Comparison of ENCODE assay signal across 21 cellular contexts in the genomic region with DNA sequence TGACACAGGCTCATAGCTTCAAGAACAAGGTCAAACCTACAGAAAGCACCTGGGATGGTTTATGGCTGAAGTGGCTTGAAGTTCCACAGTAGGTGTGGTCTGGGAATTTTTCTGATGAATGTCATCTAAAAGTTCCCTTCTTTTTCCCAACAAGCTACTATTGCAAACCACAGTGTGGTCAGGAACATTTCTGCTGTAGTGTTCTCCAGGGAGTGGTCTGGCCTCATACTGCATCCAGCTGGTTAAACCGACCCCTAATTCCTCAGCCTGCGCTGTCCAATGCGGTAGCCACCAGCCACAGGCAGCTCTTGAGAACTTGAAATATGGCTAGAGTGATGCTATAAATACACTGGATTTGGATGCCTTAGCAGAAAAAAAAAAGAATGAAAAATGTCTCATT.
A peak's percentile ranks its signal among the peaks of the same experiment; 100 is the strongest.
DNase-seq lines count a peak whose midpoint lies in the region; TF ChIP-seq lines count a peak whose summit lies in the region.
"Had no signal": no experiment of that assay in that cellular context is flagged by ENCODE, and none has a peak within 500 bp of the region (broad histone marks: within the 10 kb centered on the region; RNA-seq: fewer than 3 reads in every experiment).

No MANE protein-coding gene starts in this region.

- no peaks in the 10 kb centered on the region for H3K36me3 Mint-ChIP-seq in activated naive CD8-positive, alpha-beta T cell treated with anti-CD3 and anti-CD28 coated beads for 36 hours
- no peaks in the 10 kb centered on the region for H3K36me3 Mint-ChIP-seq in endothelial cell (ENCODE audit: low read depth, unreplicated experiment)
- no peaks in the 10 kb centered on the region for H3K36me3 Mint-ChIP-seq in activated T-helper 2 cell treated with anti-CD3 and anti-CD28 coated beads, Interferon-gamma antibody, Interleukin-2, Interleukin-4, amounts not matched to agents 10 μg/mL and 5 μg/mL and 100 μg/mL, durations not matched to agents 14 hours and 24 hours and 36 hours (ENCODE audit: low read depth)
- H3K36me3 Mint-ChIP-seq: activated CD4-positive, alpha-beta memory T cell treated with anti-CD3 and anti-CD28 coated beads for 36 hours; CD4-positive, CD25-positive, alpha-beta regulatory T cell; mesothelial cell of epicardium; natural killer cell had no signal

- no peaks in the 10 kb centered on the region for H3K4me1 ChIP-seq in fibroblast of lung (ENCODE audit: control insufficient read depth, extremely low read depth, insufficient read depth, low read length)
- peaks cover 5% of the 10 kb centered on the region for H3K4me1 ChIP-seq in osteoblast (ENCODE audit: insufficient read depth, low read length)
- H3K4me1 ChIP-seq: left lung had no signal

- no peaks in the 10 kb centered on the region for H3K27me3 ChIP-seq in fibroblast of lung (ENCODE audit: control insufficient read depth, insufficient read depth, low read length)
- H3K27me3 ChIP-seq in osteoblast (ENCODE audit: insufficient read depth, low read length) = peaks cover 10% of the 10 kb centered on the region
- H3K27me3 ChIP-seq: ovary had no signal

- H3K4me3 ChIP-seq in fibroblast of lung (replicated peaks in 1 of 4; ENCODE audit: control extremely low read depth in 1 of 4, insufficient read depth in 1 of 4, low read depth in 3 of 4, low read length in 4 of 4) (no peak overlapping the region), osteoblast (ENCODE audit: insufficient read depth, low read length) (no peak overlapping the region)
- H3K4me3 ChIP-seq: K562, left lung, ovary had no signal

- H3K4me2 ChIP-seq in fibroblast of lung (ENCODE audit: extremely low read depth, insufficient read depth, low read length) (no peak overlapping the region), osteoblast (ENCODE audit: insufficient read depth, low read length) (no peak overlapping the region)

- H2AFZ ChIP-seq in fibroblast of lung (ENCODE audit: low read length) (no peak overlapping the region), osteoblast (ENCODE audit: low read length) (no peak overlapping the region)

- peaks cover 6% of the 10 kb centered on the region for H3K4me1 Mint-ChIP-seq in activated naive CD8-positive, alpha-beta T cell treated with anti-CD3 and anti-CD28 coated beads for 36 hours
- H3K4me1 Mint-ChIP-seq in endothelial cell (ENCODE audit: unreplicated experiment) = no peaks in the 10 kb centered on the region
- peaks cover 8% of the 10 kb centered on the region for H3K4me1 Mint-ChIP-seq in activated T-helper 2 cell treated with anti-CD3 and anti-CD28 coated beads, Interferon-gamma antibody, Interleukin-2, Interleukin-4, amounts not matched to agents 10 μg/mL and 5 μg/mL and 100 μg/mL, durations not matched to agents 14 hours and 24 hours and 36 hours (ENCODE audit: low read depth)
- H3K4me1 Mint-ChIP-seq: natural killer cell had no signal

- no peak overlapping the region for H3K9ac ChIP-seq in fibroblast of lung (ENCODE audit: insufficient read depth, low read length)

- H3K4me3 Mint-ChIP-seq in activated naive CD8-positive, alpha-beta T cell treated with anti-CD3 and anti-CD28 coated beads for 36 hours = no peak overlapping the region
- H3K4me3 Mint-ChIP-seq in endothelial cell (ENCODE audit: unreplicated experiment) = no peak overlapping the region
- no peak overlapping the region for H3K4me3 Mint-ChIP-seq in activated T-helper 2 cell treated with anti-CD3 and anti-CD28 coated beads, Interferon-gamma antibody, Interleukin-2, Interleukin-4, amounts not matched to agents 10 μg/mL and 5 μg/mL and 100 μg/mL, durations not matched to agents 14 hours and 24 hours and 36 hours (ENCODE audit: low read depth)
- H3K4me3 Mint-ChIP-seq: activated CD4-positive, alpha-beta memory T cell treated with anti-CD3 and anti-CD28 coated beads for 36 hours; CD4-positive, CD25-positive, alpha-beta regulatory T cell; dendritic cell treated with granulocyte-macrophage colony-stimulating factor and Interleukin-4, amounts not matched to agents 40 ng/mL and 50 ng/mL, for 4 days; mesothelial cell of epicardium; natural killer cell had no signal

- peak; percentile 3 for DNase-seq in Daoy (ENCODE audit: low read depth)
- peak; percentile 63 for DNase-seq in RPMI7951 (ENCODE audit: low read depth)
- DNase-seq in fibroblast of lung (ENCODE audit: low read depth in 2 of 2) = peak; percentile 15 to 91
- DNase-seq in osteoblast (ENCODE audit: insufficient read length, low spot score, missing footprints) = peak; percentile 68
- DNase-seq in activated naive CD8-positive, alpha-beta T cell treated with anti-CD3 and anti-CD28 coated beads for 36 hours = no peak
- no peak for DNase-seq in endothelial cell (ENCODE audit: low spot score)
- no peak for DNase-seq in activated T-helper 2 cell treated with anti-CD3 and anti-CD28 coated beads, Interferon-gamma antibody, Interleukin-2, Interleukin-4, amounts not matched to agents 10 μg/mL and 5 μg/mL and 100 μg/mL, durations not matched to agents 14 hours and 24 hours and 36 hours (ENCODE audit: low spot score)
- no peak for DNase-seq in stimulated activated CD4-positive, alpha-beta T cell treated with anti-CD3 and anti-CD28 coated beads, Interleukin-12 subunit alpha, Interleukin-12 subunit beta, amount 100 ng/mL, for 4 hours
- DNase-seq: activated CD4-positive, alpha-beta memory T cell treated with anti-CD3 and anti-CD28 coated beads for 36 hours; activated effector memory CD4-positive, alpha-beta T cell treated with anti-CD3 and anti-CD28 coated beads, Interleukin-2, amount 50 U/mL, for 16 hours; CD4-positive, CD25-positive, alpha-beta regulatory T cell; left lung; natural killer cell; NK-92 treated with Interleukin-12 subunit alpha and Interleukin-12 subunit beta, amount 100 ng/mL, for 24 hours; ovary; SHP77 treated with DMSO at 0.1 percent for 48 hours; stimulated activated CD4-positive, alpha-beta T cell treated with anti-CD3 and anti-CD28 coated beads, Interleukin-4, amount 100 ng/mL, for 24 hours; stimulated activated naive CD4-positive, alpha-beta T cell treated with Interleukin-2 at 50 U/mL for 16 hours had no signal

- H3K9me3 ChIP-seq in fibroblast of lung (ENCODE audit: control insufficient read depth, insufficient read depth, low read depth, low read length) = no peaks in the 10 kb centered on the region
- H3K9me3 ChIP-seq in osteoblast (ENCODE audit: low read depth, low read length) = no peaks in the 10 kb centered on the region
- H3K9me3 ChIP-seq: left lung, ovary had no signal

- peaks cover 19% of the 10 kb centered on the region for H3K27me3 Mint-ChIP-seq in activated naive CD8-positive, alpha-beta T cell treated with anti-CD3 and anti-CD28 coated beads for 36 hours
- no peaks in the 10 kb centered on the region for H3K27me3 Mint-ChIP-seq in endothelial cell (ENCODE audit: unreplicated experiment)
- peaks cover 14% of the 10 kb centered on the region for H3K27me3 Mint-ChIP-seq in activated T-helper 2 cell treated with anti-CD3 and anti-CD28 coated beads, Interferon-gamma antibody, Interleukin-2, Interleukin-4, amounts not matched to agents 10 μg/mL and 5 μg/mL and 100 μg/mL, durations not matched to agents 14 hours and 24 hours and 36 hours (ENCODE audit: low read depth)

- no peak overlapping the region for H3K27ac Mint-ChIP-seq in activated naive CD8-positive, alpha-beta T cell treated with anti-CD3 and anti-CD28 coated beads for 36 hours
- no peak overlapping the region for H3K27ac Mint-ChIP-seq in endothelial cell (ENCODE audit: unreplicated experiment)
- no peak overlapping the region for H3K27ac Mint-ChIP-seq in activated T-helper 2 cell treated with anti-CD3 and anti-CD28 coated beads, Interferon-gamma antibody, Interleukin-2, Interleukin-4, amounts not matched to agents 10 μg/mL and 5 μg/mL and 100 μg/mL, durations not matched to agents 14 hours and 24 hours and 36 hours
- H3K27ac Mint-ChIP-seq: activated CD4-positive, alpha-beta memory T cell treated with anti-CD3 and anti-CD28 coated beads for 36 hours; CD4-positive, CD25-positive, alpha-beta regulatory T cell; dendritic cell treated with granulocyte-macrophage colony-stimulating factor and Interleukin-4, amounts not matched to agents 40 ng/mL and 50 ng/mL, for 4 days; mesothelial cell of epicardium; natural killer cell had no signal

- H3K36me3 ChIP-seq in fibroblast of lung (ENCODE audit: control insufficient read depth, insufficient read depth, low read length) = no peaks in the 10 kb centered on the region
- no peaks in the 10 kb centered on the region for H3K36me3 ChIP-seq in osteoblast (ENCODE audit: insufficient read depth, low read length)
- H3K36me3 ChIP-seq: left lung, ovary had no signal

- H4K20me1 ChIP-seq in fibroblast of lung (ENCODE audit: control insufficient read depth, extremely low read depth, insufficient read depth, low read length) (no peaks in the 10 kb centered on the region), osteoblast (ENCODE audit: insufficient read depth, low read length) (no peaks in the 10 kb centered on the region)

- intact Hi-C loops in activated T-helper 2 cell treated with anti-CD3 and anti-CD28 coated beads, Interferon-gamma antibody, Interleukin-2, Interleukin-4, amounts not matched to agents 10 μg/mL and 5 μg/mL and 100 μg/mL, durations not matched to agents 14 hours and 24 hours and 36 hours (cut with micrococcal nuclease) = no loop called here

- H3K79me2 ChIP-seq in fibroblast of lung (ENCODE audit: control insufficient read depth, insufficient read depth, low read length) (no peaks in the 10 kb centered on the region), osteoblast (ENCODE audit: insufficient read depth, low read length) (no peaks in the 10 kb centered on the region)

- TF ChIP-seq CTCF in fibroblast of lung (conservative IDR thresholded peaks at IDR 0.05 in 1 of 2, IDR thresholded peaks at IDR 0.05 in 1 of 2; ENCODE audit: low read depth in 1 of 2, low read length in 2 of 2) (no peak), osteoblast (IDR thresholded peaks at IDR 0.05; ENCODE audit: extremely low read depth, low read depth, low read length) (no peak), endothelial cell (IDR thresholded peaks at IDR 0.05; ENCODE audit: unreplicated experiment) (no peak)

- H3K27ac ChIP-seq in fibroblast of lung (ENCODE audit: insufficient read depth, low read length) = no peak overlapping the region
- H3K27ac ChIP-seq in osteoblast (ENCODE audit: low read depth, low read length) = no peak overlapping the region
- H3K27ac ChIP-seq: left lung, ovary had no signal

- no peaks in the 10 kb centered on the region for H3K9me3 Mint-ChIP-seq in activated naive CD8-positive, alpha-beta T cell treated with anti-CD3 and anti-CD28 coated beads for 36 hours
- no peaks in the 10 kb centered on the region for H3K9me3 Mint-ChIP-seq in endothelial cell (ENCODE audit: unreplicated experiment)
- no peaks in the 10 kb centered on the region for H3K9me3 Mint-ChIP-seq in activated T-helper 2 cell treated with anti-CD3 and anti-CD28 coated beads, Interferon-gamma antibody, Interleukin-2, Interleukin-4, amounts not matched to agents 10 μg/mL and 5 μg/mL and 100 μg/mL, durations not matched to agents 14 hours and 24 hours and 36 hours
- H3K9me3 Mint-ChIP-seq: activated CD4-positive, alpha-beta memory T cell treated with anti-CD3 and anti-CD28 coated beads for 36 hours; CD4-positive, CD25-positive, alpha-beta regulatory T cell; dendritic cell treated with granulocyte-macrophage colony-stimulating factor and Interleukin-4, amounts not matched to agents 40 ng/mL and 50 ng/mL, for 4 days; mesothelial cell of epicardium; natural killer cell had no signal

Comparison
In these comparisons a context has a peak if more than half of its experiments do, and no peak if none do; other contexts are left out.
1. DNase-seq: peak in Daoy (single experiment), RPMI7951 (single experiment), fibroblast of lung (2 of 2) and osteoblast (single experiment); none in activated naive CD8-positive, alpha-beta T cell treated with anti-CD3 and anti-CD28 coated beads for 36 hours (single experiment), endothelial cell (single experiment), activated T-helper 2 cell treated with anti-CD3 and anti-CD28 coated beads, Interferon-gamma antibody, Interleukin-2, Interleukin-4, amounts not matched to agents 10 μg/mL and 5 μg/mL and 100 μg/mL, durations not matched to agents 14 hours and 24 hours and 36 hours (single experiment) and stimulated activated CD4-positive, alpha-beta T cell treated with anti-CD3 and anti-CD28 coated beads, Interleukin-12 subunit alpha, Interleukin-12 subunit beta, amount 100 ng/mL, for 4 hours (single experiment).